ENCODE assay signal across 8 cellular contexts in genomic region chr5:92518318-92518913, GRCh38.
DNase-seq lines count a peak whose midpoint lies in the region; ATAC-seq, FAIRE-seq and TF ChIP-seq lines count a peak whose summit lies in the region.

No MANE protein-coding gene starts in this region.

- POLR2A ChIA-PET in A549 (lab: Yijun Ruan, JAX): no interaction called here
- POLR2A ChIA-PET in activated CD4-positive, alpha-beta memory T cell treated with anti-CD3 and anti-CD28 coated beads for 36 hours (lab: Charles Lee): no interaction called here

- H3K9me3 Mint-ChIP-seq in activated CD4-positive, alpha-beta memory T cell treated with anti-CD3 and anti-CD28 coated beads for 36 hours: peaks cover 30% of the 10 kb centered on the region

- FAIRE-seq in A549 (lab: Jason Lieb, UNC): no peak

- no peak overlapping the region for H3K27ac ChIP-seq in A549

- no peaks in the 10 kb centered on the region for H3K27me3 Mint-ChIP-seq in activated CD4-positive, alpha-beta memory T cell treated with anti-CD3 and anti-CD28 coated beads for 36 hours

- no peak for TF ChIP-seq EP300 in A549 (IDR thresholded peaks at IDR 0.05)

- CTCF ChIA-PET in A549 (lab: Yijun Ruan, JAX): interaction anchor here (0.7 kb wide), 1 partner anchor 9 kb away, joined by 3 read pairs; no protein-coding TSS in a partner anchor
- CTCF ChIA-PET in activated CD4-positive, alpha-beta memory T cell treated with anti-CD3 and anti-CD28 coated beads for 36 hours (lab: Charles Lee): no interaction called here

- peak; percentile 19 to 28; a peak in 2 of 5 replicates for TF ChIP-seq RAD21 in A549 (conservative IDR thresholded peaks at IDR 0.05 in 1 of 2, IDR thresholded peaks at IDR 0.05 in 1 of 2)

- H3K4me1 ChIP-seq in A549: peaks cover 7% of the 10 kb centered on the region; the same call in 2 of the 3 replicates

- ATAC-seq in A549: peak; percentile 47 to 78; a peak in 3 of 6 replicates
- peak; percentile 100 for ATAC-seq in HG02588 (IDR thresholded peaks at IDR 0.05; ENCODE audit: unreplicated experiment)

- H3K27me3 ChIP-seq in MG63: no peaks in the 10 kb centered on the region

- H3K4me3 ChIP-seq in A549: no peak overlapping the region
- H3K4me3 ChIP-seq in MG63: no peak overlapping the region
- H3K4me3 ChIP-seq in astrocyte of the spinal cord (ENCODE audit: low read depth, low read length): no peak overlapping the region

- H3K9me3 ChIP-seq in A549 (peaks cover 10% of the 10 kb centered on the region; the same call in 2 of the 3 replicates), MG63 (peaks cover 3% of the 10 kb centered on the region; the same call in 1 of the 2 replicates)

- no peak overlapping the region for H3K4me3 Mint-ChIP-seq in activated CD4-positive, alpha-beta memory T cell treated with anti-CD3 and anti-CD28 coated beads for 36 hours

- DNase-seq in A549 (ENCODE audit: low read depth in 1 of 2, low spot score in 1 of 2) (peak; percentile 12 to 13), GM13977 (ENCODE audit: low spot score) (peak; percentile 47), MG63 (peak; percentile 2), astrocyte of the spinal cord (ENCODE audit: low read depth, low spot score) (peak; percentile 57), medulla oblongata (ENCODE audit: extremely low spot score) (peak; percentile 10), GF-D8 (lab: John Stamatoyannopoulos, UW) (no peak)
- DNase-seq in activated CD4-positive, alpha-beta memory T cell treated with anti-CD3 and anti-CD28 coated beads for 36 hours: no peak

- no peak for TF ChIP-seq POLR2A in A549 (IDR thresholded peaks at IDR 0.05; ENCODE audit: low read length)

- H3K27ac Mint-ChIP-seq in activated CD4-positive, alpha-beta memory T cell treated with anti-CD3 and anti-CD28 coated beads for 36 hours: no peak overlapping the region

- no peaks in the 10 kb centered on the region for H3K36me3 Mint-ChIP-seq in activated CD4-positive, alpha-beta memory T cell treated with anti-CD3 and anti-CD28 coated beads for 36 hours

- peaks cover 2% of the 10 kb centered on the region for H3K4me1 Mint-ChIP-seq in activated CD4-positive, alpha-beta memory T cell treated with anti-CD3 and anti-CD28 coated beads for 36 hours (ENCODE audit: low read depth)

- no peaks in the 10 kb centered on the region for H3K36me3 ChIP-seq in MG63

- TF ChIP-seq CTCF in A549 (IDR thresholded peaks at IDR 0.05): no peak
- TF ChIP-seq CTCF in GM13977 (IDR thresholded peaks at IDR 0.05; ENCODE audit: extremely low read depth, insufficient read depth, missing control alignments): peak; percentile 55
- TF ChIP-seq CTCF in astrocyte of the spinal cord (IDR thresholded peaks at IDR 0.05; ENCODE audit: low read depth, low read length): peak; percentile 64

- WGBS in A549 (ENCODE audit: missing lambda C conversion rate): 87% methylated on average over 4 of the region's 4 CpGs

- intact Hi-C loops in activated CD4-positive, alpha-beta memory T cell treated with anti-CD3 and anti-CD28 coated beads for 36 hours (cut with micrococcal nuclease): no loop called here

- in situ Hi-C loops in GM13977 (cut with MboI; ENCODE audit: low pct_unique_long_range_greater_than_20kb, low sequenced_read_pairs, unreplicated experiment): no loop called here
- in situ Hi-C loops in astrocyte of the spinal cord (cut with HindIII; ENCODE audit: low sequenced_read_pairs): no loop called here

- no peak overlapping the region for H3K4me2 ChIP-seq in A549

TF ChIP-seq in A549, 52 proteins besides CTCF, POLR2A, EP300 and RAD21:
- TF ChIP-seq HOXA7 (CRISPR knock-in tag; IDR thresholded peaks at IDR 0.05): no peak
- no peak for TF ChIP-seq NFE2L2 (conservative IDR thresholded peaks at IDR 0.05; ENCODE audit: low read length)
- no peak for TF ChIP-seq ZNF302 (CRISPR knock-in tag; IDR thresholded peaks at IDR 0.05)
- TF ChIP-seq REST (IDR thresholded peaks at IDR 0.05): no peak
- TF ChIP-seq JUNB (IDR thresholded peaks at IDR 0.05): no peak
- no peak for TF ChIP-seq CBX2 (IDR thresholded peaks at IDR 0.05; ENCODE audit: borderline replicate concordance, low read depth)
- TF ChIP-seq USF2 (IDR thresholded peaks at IDR 0.05): no peak
- no peak for TF ChIP-seq EHF (CRISPR knock-in tag; IDR thresholded peaks at IDR 0.05)
- TF ChIP-seq HOXB5 (CRISPR knock-in tag; IDR thresholded peaks at IDR 0.05): no peak
- no peak for TF ChIP-seq NPAS2 (CRISPR knock-in tag; IDR thresholded peaks at IDR 0.05; ENCODE audit: borderline replicate concordance)
- TF ChIP-seq ZSCAN20 (CRISPR knock-in tag; IDR thresholded peaks at IDR 0.05): no peak
- TF ChIP-seq ELK1 (IDR thresholded peaks at IDR 0.05; ENCODE audit: low read depth, low read length): no peak
- no peak for TF ChIP-seq PHF8 (IDR thresholded peaks at IDR 0.05; ENCODE audit: borderline replicate concordance, low read depth)
- TF ChIP-seq POLR2AphosphoS2 (conservative IDR thresholded peaks at IDR 0.05; ENCODE audit: low read length): no peak
- TF ChIP-seq RNF2 (IDR thresholded peaks at IDR 0.05; ENCODE audit: borderline replicate concordance, low read depth): no peak

Comparison
In these comparisons a context has a peak if more than half of its experiments do, and no peak if none do; other contexts are left out.
1. DNase-seq: peak in A549 (2 of 2), GM13977 (single experiment), MG63 (single experiment), astrocyte of the spinal cord (single experiment) and medulla oblongata (single experiment); none in GF-D8 (single experiment) and activated CD4-positive, alpha-beta memory T cell treated with anti-CD3 and anti-CD28 coated beads for 36 hours (single experiment).